Comparison of ENCODE assay signal across 14 cellular contexts in the genomic region with DNA sequence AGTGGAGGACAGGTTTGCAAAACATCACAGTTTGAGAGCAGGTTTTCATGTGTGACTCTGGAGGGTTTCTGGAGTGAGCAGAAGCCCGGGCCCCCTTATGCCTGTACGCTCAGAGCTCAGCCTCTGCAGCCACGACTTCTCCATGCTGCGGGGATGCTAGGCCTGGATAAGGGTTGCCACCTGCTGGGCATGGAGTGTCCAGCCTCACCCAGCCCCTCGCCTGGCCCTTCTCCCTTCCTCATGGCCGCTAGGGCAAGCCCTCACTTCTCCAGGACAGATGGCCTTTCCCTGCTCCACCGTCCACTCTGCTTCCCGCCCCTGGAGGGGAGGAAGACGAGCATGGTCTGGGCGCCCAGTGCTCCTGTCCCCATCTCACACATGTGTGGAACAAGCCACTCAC.
A peak's percentile ranks its signal among the peaks of the same experiment; 100 is the strongest.
DNase-seq lines count a peak whose midpoint lies in the region; ATAC-seq and TF ChIP-seq lines count a peak whose summit lies in the region.
"Had no signal": no experiment of that assay in that cellular context is flagged by ENCODE, and none has a peak within 500 bp of the region (broad histone marks: within the 10 kb centered on the region; RNA-seq: fewer than 3 reads in every experiment).

No MANE protein-coding gene starts in this region.

- H3K4me1 ChIP-seq in HEK293 (ENCODE audit: control insufficient read depth, insufficient read depth, low read length): no peaks in the 10 kb centered on the region
- no peaks in the 10 kb centered on the region for H3K4me1 ChIP-seq in endodermal cell (ENCODE audit: control insufficient read depth, insufficient read depth, low read length)
- H3K4me1 ChIP-seq in breast epithelium: no peaks in the 10 kb centered on the region

- no peak for ATAC-seq in GM18868 (IDR thresholded peaks at IDR 0.05; ENCODE audit: unreplicated experiment)
- ATAC-seq: GM12878, HCT116 had no signal

- H3K27ac ChIP-seq in HEK293 (ENCODE audit: extremely low read depth, low read depth, low read length): no peak overlapping the region
- no peak overlapping the region for H3K27ac ChIP-seq in endodermal cell (ENCODE audit: low read depth, low read length)
- H3K27ac ChIP-seq in breast epithelium: no peak overlapping the region

- 0 out of 3 replicates have a peak, but pooled peaks have one; percentile 2 for TF ChIP-seq CTCF in GM12872 (IDR thresholded peaks at IDR 0.05; ENCODE audit: insufficient read depth, low read depth, low read length)
- TF ChIP-seq CTCF in HEK293 (tag by site-specific recombination; IDR thresholded peaks at IDR 0.05): 0 out of 2 replicates have a peak, but pooled peaks have one; percentile 16
- TF ChIP-seq CTCF in endodermal cell (conservative IDR thresholded peaks at IDR 0.05): peak; percentile 28
- TF ChIP-seq CTCF in breast epithelium (IDR thresholded peaks at IDR 0.05): no peak

- no peaks in the 10 kb centered on the region for H3K9me3 Mint-ChIP-seq in endodermal cell
- H3K9me3 Mint-ChIP-seq in activated CD4-positive, alpha-beta memory T cell treated with anti-CD3 and anti-CD28 coated beads for 36 hours: no peaks in the 10 kb centered on the region
- H3K9me3 Mint-ChIP-seq: CD4-positive, alpha-beta T cell had no signal

- POLR2A ChIA-PET in HEK293 (lab: Yijun Ruan, JAX): no interaction called here
- POLR2A ChIA-PET in activated CD4-positive, alpha-beta memory T cell treated with anti-CD3 and anti-CD28 coated beads for 36 hours (lab: Charles Lee): no interaction called here

- WGBS in endodermal cell (ENCODE audit: insufficient coverage in 1 of 2, insufficient read length in 1 of 2), 2 experiments: 88 to 91% methylated on average over 6 to 10 of the region's 10 CpGs

- peak; percentile 45 for DNase-seq in endodermal cell
- DNase-seq in posterior vena cava (ENCODE audit: low spot score): peak; percentile 30
- DNase-seq in activated CD4-positive, alpha-beta memory T cell treated with anti-CD3 and anti-CD28 coated beads for 36 hours: no peak
- no peak for DNase-seq in breast epithelium (ENCODE audit: low spot score in 2 of 2)
- DNase-seq: C1 segment of cervical spinal cord; Calu3; CD4-positive, alpha-beta T cell; DMS 273 treated with DMSO at 0.1 percent for 48 hours had no signal

- H3K27me3 Mint-ChIP-seq in endodermal cell (ENCODE audit: insufficient read depth): no peaks in the 10 kb centered on the region
- no peaks in the 10 kb centered on the region for H3K27me3 Mint-ChIP-seq in activated CD4-positive, alpha-beta memory T cell treated with anti-CD3 and anti-CD28 coated beads for 36 hours
- H3K27me3 Mint-ChIP-seq: B cell had no signal

- H3K36me3 ChIP-seq in HEK293 (ENCODE audit: control insufficient read depth in 2 of 2, insufficient read depth in 1 of 2, low read length in 2 of 2): no peaks in the 10 kb centered on the region
- no peaks in the 10 kb centered on the region for H3K36me3 ChIP-seq in endodermal cell (ENCODE audit: control insufficient read depth, insufficient read depth, low read length)
- H3K36me3 ChIP-seq in breast epithelium: no peaks in the 10 kb centered on the region

- H3K27me3 ChIP-seq in endodermal cell (ENCODE audit: control insufficient read depth, insufficient read depth, low read length, poor library complexity, severe bottlenecking) (no peaks in the 10 kb centered on the region), breast epithelium (no peaks in the 10 kb centered on the region)

- H3K27ac Mint-ChIP-seq in endodermal cell: no peak overlapping the region
- no peak overlapping the region for H3K27ac Mint-ChIP-seq in activated CD4-positive, alpha-beta memory T cell treated with anti-CD3 and anti-CD28 coated beads for 36 hours
- H3K27ac Mint-ChIP-seq: B cell; CD4-positive, alpha-beta T cell had no signal

- CTCF ChIA-PET in HEK293 (lab: Yijun Ruan, JAX): no interaction called here
- CTCF ChIA-PET in activated CD4-positive, alpha-beta memory T cell treated with anti-CD3 and anti-CD28 coated beads for 36 hours (lab: Charles Lee): no interaction called here

- no peak overlapping the region for H3K4me3 Mint-ChIP-seq in endodermal cell
- no peak overlapping the region for H3K4me3 Mint-ChIP-seq in activated CD4-positive, alpha-beta memory T cell treated with anti-CD3 and anti-CD28 coated beads for 36 hours
- H3K4me3 Mint-ChIP-seq: B cell; CD4-positive, alpha-beta T cell had no signal

- no peak overlapping the region for H3K4me3 ChIP-seq in HEK293 (ENCODE audit: low read depth, low read length)
- H3K4me3 ChIP-seq in endodermal cell (ENCODE audit: low read length): no peak overlapping the region
- H3K4me3 ChIP-seq in breast epithelium: no peak overlapping the region
- H3K4me3 ChIP-seq: GM12878 had no signal

- H3K9ac ChIP-seq in endodermal cell (ENCODE audit: extremely low read depth, low read length, poor library complexity, severe bottlenecking): no peak overlapping the region

- peaks cover 23% of the 10 kb centered on the region for H3K4me1 Mint-ChIP-seq in endodermal cell
- no peaks in the 10 kb centered on the region for H3K4me1 Mint-ChIP-seq in activated CD4-positive, alpha-beta memory T cell treated with anti-CD3 and anti-CD28 coated beads for 36 hours (ENCODE audit: low read depth)
- H3K4me1 Mint-ChIP-seq: B cell had no signal

- intact Hi-C loops in posterior vena cava (cut with DNase I) (no loop called here), breast epithelium (cut with DNase I; ENCODE audit: low total_unique reads) (no loop called here)
- intact Hi-C loops in activated CD4-positive, alpha-beta memory T cell treated with anti-CD3 and anti-CD28 coated beads for 36 hours (cut with micrococcal nuclease): no loop called here

- TF ChIP-seq POLR2A in breast epithelium (IDR thresholded peaks at IDR 0.05): no peak

- no peaks in the 10 kb centered on the region for H3K36me3 Mint-ChIP-seq in endodermal cell (ENCODE audit: low read depth)
- no peaks in the 10 kb centered on the region for H3K36me3 Mint-ChIP-seq in activated CD4-positive, alpha-beta memory T cell treated with anti-CD3 and anti-CD28 coated beads for 36 hours

- no peaks in the 10 kb centered on the region for H3K9me3 ChIP-seq in HEK293 (ENCODE audit: control insufficient read depth, insufficient read depth, low read depth, low read length)
- H3K9me3 ChIP-seq in endodermal cell (ENCODE audit: control insufficient read depth, low read length): no peaks in the 10 kb centered on the region
- no peaks in the 10 kb centered on the region for H3K9me3 ChIP-seq in breast epithelium

TF ChIP-seq in HEK293, 187 proteins besides CTCF, POLR2A, EP300 and RAD21:
- TF ChIP-seq ZNF266 (tag by site-specific recombination; IDR thresholded peaks at IDR 0.05; ENCODE audit: low read depth): no peak
- no peak for TF ChIP-seq ZNF560 (tag by site-specific recombination; IDR thresholded peaks at IDR 0.05; ENCODE audit: borderline replicate concordance)
- TF ChIP-seq ZNF654 (tag by site-specific recombination; IDR thresholded peaks at IDR 0.05; ENCODE audit: low read depth): no peak
- no peak for TF ChIP-seq ZIC2 (tag by site-specific recombination; IDR thresholded peaks at IDR 0.05)
- TF ChIP-seq, protein P1, sequence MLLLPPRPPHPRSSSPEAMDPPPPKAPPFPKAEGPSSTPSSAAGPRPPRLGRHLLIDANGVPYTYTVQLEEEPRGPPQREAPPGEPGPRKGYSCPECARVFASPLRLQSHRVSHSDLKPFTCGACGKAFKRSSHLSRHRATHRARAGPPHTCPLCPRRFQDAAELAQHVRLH (tag by site-specific recombination; IDR thresholded peaks at IDR 0.05): no peak
- no peak for TF ChIP-seq ZNF664 (tag by site-specific recombination; IDR thresholded peaks at IDR 0.05)
- TF ChIP-seq ZNF391 (tag by site-specific recombination; IDR thresholded peaks at IDR 0.05; ENCODE audit: borderline replicate concordance, low read depth): no peak
- no peak for TF ChIP-seq ZNF558 (tag by site-specific recombination; IDR thresholded peaks at IDR 0.05)

Comparison
In these comparisons a context has a peak if more than half of its experiments do, and no peak if none do; other contexts are left out.
1. CTCF ChIP-seq: peak in GM12872 (single experiment), HEK293 (single experiment) and endodermal cell (single experiment); none in breast epithelium (0 of 3).
2. DNase-seq: peak in endodermal cell (single experiment) and posterior vena cava (single experiment); none in activated CD4-positive, alpha-beta memory T cell treated with anti-CD3 and anti-CD28 coated beads for 36 hours (single experiment) and breast epithelium (0 of 2).